ENCODE assay signal across 24 cellular contexts in genomic region chr9:2481216-2481615, GRCh38.
"Had no signal": no experiment of that assay in that cellular context is flagged by ENCODE, and none has a peak within 500 bp of the region (broad histone marks: within the 10 kb centered on the region; RNA-seq: fewer than 3 reads in every experiment).

No MANE protein-coding gene starts in this region.

- H3K27ac Mint-ChIP-seq: mesothelial cell of epicardium had no signal

- H3K27ac ChIP-seq: coronary artery, dorsolateral prefrontal cortex, esophagus muscularis mucosa, foreskin keratinocyte, gastrocnemius medialis, heart right ventricle, lower lobe of right lung had no signal

- FAIRE-seq: colon, endothelial cell of umbilical vein, islet of Langerhans, keratinocyte had no signal

- DNase-seq: dermis blood vessel endothelial cell; dorsolateral prefrontal cortex; effector CD4-positive, alpha-beta T cell; effector memory CD4-positive, alpha-beta T cell; foreskin keratinocyte; gastrocnemius medialis; glutamatergic neuron; head of caudate nucleus; heart right ventricle; hippocampal formation; left cardiac atrium; left ventricle myocardium superior; lower lobe of right lung; mesenchymal stem cell; mucosa of descending colon; naive B cell had no signal

- H3K4me1 ChIP-seq: esophagus muscularis mucosa, foreskin keratinocyte, lower lobe of right lung had no signal

- H3K36me3 Mint-ChIP-seq: naive B cell had no signal

- H3K9me3 ChIP-seq: esophagus muscularis mucosa, gastrocnemius medialis, heart right ventricle, lower lobe of right lung, mucosa of descending colon had no signal

- ATAC-seq: foreskin keratinocyte, gastrocnemius medialis, left lobe of liver, lower lobe of right lung, mucosa of descending colon had no signal

- H3K4me1 Mint-ChIP-seq: naive B cell had no signal

- H3K4me3 ChIP-seq: coronary artery, dorsolateral prefrontal cortex, esophagus muscularis mucosa, gastrocnemius medialis, heart right ventricle, lower lobe of right lung, mucosa of descending colon had no signal

- H3K4me3 Mint-ChIP-seq: mesothelial cell of epicardium, naive B cell had no signal

- H3K36me3 ChIP-seq: esophagus muscularis mucosa, gastrocnemius medialis, heart right ventricle, lower lobe of right lung had no signal
